ENCODE assay signal across 22 cellular contexts in the genomic region with DNA sequence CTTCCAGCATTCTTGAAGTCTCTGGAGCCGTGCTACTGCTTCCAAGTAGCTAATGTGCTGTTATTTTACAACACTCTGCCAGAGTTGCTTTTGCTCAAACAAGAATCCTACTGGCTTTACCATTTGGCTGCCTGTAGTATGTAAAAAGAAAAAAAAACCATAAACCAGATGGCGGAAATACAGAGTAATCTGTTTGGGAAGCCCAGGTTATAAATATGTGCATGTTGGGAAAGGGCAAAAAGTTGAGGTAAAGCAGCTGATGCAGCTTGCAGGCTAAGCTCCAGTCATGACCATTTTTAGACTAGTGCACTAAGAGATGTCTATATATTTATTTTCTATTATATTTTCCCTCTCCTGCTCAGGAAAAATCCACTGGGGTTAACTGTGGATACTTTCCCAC.
"Had no signal": no experiment of that assay in that cellular context is flagged by ENCODE, and none has a peak within 500 bp of the region (broad histone marks: within the 10 kb centered on the region; RNA-seq: fewer than 3 reads in every experiment).

No MANE protein-coding gene starts in this region.

- H3K27me3 ChIP-seq: spleen, upper lobe of right lung had no signal

- ATAC-seq: activated CD4-positive, alpha-beta T cell treated with anti-CD3 and anti-CD28 coated beads for 36 hours; naive thymus-derived CD8-positive, alpha-beta T cell; T-helper 17 cell; upper lobe of right lung had no signal

- H3K9me3 Mint-ChIP-seq: activated naive CD4-positive, alpha-beta T cell treated with anti-CD3 and anti-CD28 coated beads for 36 hours had no signal

- H3K4me3 ChIP-seq: spleen, upper lobe of right lung had no signal

- H3K27ac Mint-ChIP-seq: activated B cell treated with CpG ODN at 0.5 μM for 24 hours; activated CD4-positive, alpha-beta T cell treated with anti-CD3 and anti-CD28 coated beads for 36 hours; activated naive CD4-positive, alpha-beta T cell treated with anti-CD3 and anti-CD28 coated beads for 36 hours; activated naive CD8-positive, alpha-beta T cell treated with anti-CD3 and anti-CD28 coated beads, Interleukin-2, amount 10 ng/mL, durations not matched to agents 7 days and 5 days; dendritic cell treated with granulocyte-macrophage colony-stimulating factor and Interleukin-4, amounts not matched to agents 40 ng/mL and 50 ng/mL, for 4 days; memory B cell; naive thymus-derived CD8-positive, alpha-beta T cell; T-helper 17 cell had no signal

- H3K9me3 ChIP-seq: upper lobe of right lung had no signal

- H3K36me3 Mint-ChIP-seq: activated naive CD8-positive, alpha-beta T cell treated with anti-CD3 and anti-CD28 coated beads, Interleukin-2, amount 10 ng/mL, durations not matched to agents 7 days and 5 days; memory B cell; naive thymus-derived CD8-positive, alpha-beta T cell had no signal

- H3K27ac ChIP-seq: spleen, upper lobe of right lung had no signal

- H3K4me1 ChIP-seq: spleen, upper lobe of right lung had no signal

- DNase-seq: activated B cell treated with CpG ODN at 0.5 μM for 24 hours; activated CD4-positive, alpha-beta T cell treated with anti-CD3 and anti-CD28 coated beads for 36 hours; activated CD4-positive, alpha-beta T cell treated with anti-CD3 and anti-CD28 coated beads, Interleukin-2, amount 50 U/mL, for 48 hours; activated effector memory CD4-positive, alpha-beta T cell treated with Interleukin-2 at 50 U/mL for 16 hours; activated naive CD4-positive, alpha-beta T cell treated with anti-CD3 and anti-CD28 coated beads for 36 hours; activated naive CD8-positive, alpha-beta T cell treated with anti-CD3 and anti-CD28 coated beads, Interleukin-2, amount 10 ng/mL, durations not matched to agents 7 days and 5 days; activated T-cell treated with anti-CD3 and anti-CD28 coated beads, Interleukin-2, amount 50 U/mL, for 48 hours; amygdala; effector CD4-positive, alpha-beta T cell; foreskin melanocyte; glutamatergic neuron; hippocampal formation; naive thymus-derived CD8-positive, alpha-beta T cell; retina; spleen; stimulated activated CD4-positive, alpha-beta T cell treated with anti-CD3 and anti-CD28 coated beads, Interleukin-4, amount 100 ng/mL, for 1 hour; stimulated activated naive CD4-positive, alpha-beta T cell treated with Interleukin-2 at 50 U/mL for 16 hours; SW 1271; T-helper 17 cell; upper lobe of right lung had no signal

- H3K4me1 Mint-ChIP-seq: activated B cell treated with CpG ODN at 0.5 μM for 24 hours; activated CD4-positive, alpha-beta T cell treated with anti-CD3 and anti-CD28 coated beads for 36 hours; activated naive CD8-positive, alpha-beta T cell treated with anti-CD3 and anti-CD28 coated beads, Interleukin-2, amount 10 ng/mL, durations not matched to agents 7 days and 5 days; memory B cell; naive thymus-derived CD8-positive, alpha-beta T cell; T-helper 17 cell had no signal

- H3K4me3 Mint-ChIP-seq: activated B cell treated with CpG ODN at 0.5 μM for 24 hours; activated CD4-positive, alpha-beta T cell treated with anti-CD3 and anti-CD28 coated beads for 36 hours; activated naive CD4-positive, alpha-beta T cell treated with anti-CD3 and anti-CD28 coated beads for 36 hours; activated naive CD8-positive, alpha-beta T cell treated with anti-CD3 and anti-CD28 coated beads, Interleukin-2, amount 10 ng/mL, durations not matched to agents 7 days and 5 days; dendritic cell treated with granulocyte-macrophage colony-stimulating factor and Interleukin-4, amounts not matched to agents 40 ng/mL and 50 ng/mL, for 4 days; memory B cell; T-helper 17 cell had no signal

- H3K27me3 Mint-ChIP-seq: activated B cell treated with CpG ODN at 0.5 μM for 24 hours; activated CD4-positive, alpha-beta T cell treated with anti-CD3 and anti-CD28 coated beads for 36 hours; activated naive CD8-positive, alpha-beta T cell treated with anti-CD3 and anti-CD28 coated beads, Interleukin-2, amount 10 ng/mL, durations not matched to agents 7 days and 5 days; dendritic cell treated with granulocyte-macrophage colony-stimulating factor and Interleukin-4, amounts not matched to agents 40 ng/mL and 50 ng/mL, for 4 days; memory B cell; T-helper 17 cell had no signal

- H3K36me3 ChIP-seq: spleen, upper lobe of right lung had no signal
